10 cellular contexts compared by ENCODE assay signal in the genomic region with DNA sequence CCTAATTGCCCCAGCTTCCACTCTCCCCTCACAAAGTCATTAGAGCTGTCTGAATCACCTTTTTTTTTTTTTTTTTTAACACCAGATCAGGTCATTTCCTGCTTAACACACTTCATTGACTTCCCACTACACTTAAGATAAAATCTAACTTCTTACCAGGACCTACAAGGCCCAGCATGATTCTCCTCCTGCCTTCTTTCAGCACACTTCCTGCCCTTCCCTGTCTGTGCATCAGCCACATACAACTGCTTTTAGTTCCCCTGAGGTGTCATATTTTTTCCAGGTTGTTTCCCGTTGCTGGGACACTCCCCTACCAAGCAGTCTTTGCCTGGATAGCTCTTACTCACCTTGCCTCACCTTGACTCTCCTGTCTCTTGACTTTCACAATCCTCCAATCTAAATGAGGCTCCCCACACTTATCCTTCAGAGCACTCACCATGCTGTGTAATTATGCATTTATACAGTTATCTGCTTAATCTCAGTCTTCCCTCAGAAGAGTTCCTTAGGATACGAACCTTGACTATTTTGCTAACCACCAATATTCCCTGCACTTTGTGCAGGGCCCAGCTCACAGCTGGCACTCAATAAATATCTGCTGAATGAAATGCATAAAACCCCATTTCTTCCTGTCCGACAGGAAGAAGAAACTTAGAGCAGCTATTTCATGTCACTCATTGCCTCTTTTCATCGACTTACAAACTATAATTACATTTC.
DNase-seq lines count a peak whose midpoint lies in the region; ATAC-seq and TF ChIP-seq lines count a peak whose summit lies in the region.
"Had no signal": no experiment of that assay in that cellular context is flagged by ENCODE, and none has a peak within 500 bp of the region (broad histone marks: within the 10 kb centered on the region; RNA-seq: fewer than 3 reads in every experiment).

No MANE protein-coding gene starts in this region.

- TF ChIP-seq CTCF in Peyer's patch (IDR thresholded peaks at IDR 0.05) (no peak), hepatocyte (IDR thresholded peaks at IDR 0.05; ENCODE audit: poor library complexity) (no peak), thyroid gland (IDR thresholded peaks at IDR 0.05) (no peak)

- POLR2A ChIA-PET in activated CD4-positive, alpha-beta T cell treated with anti-CD3 and anti-CD28 coated beads for 36 hours (lab: Charles Lee) = no interaction called here

- peaks cover 9% of the 10 kb centered on the region for H3K27me3 Mint-ChIP-seq in activated CD4-positive, alpha-beta T cell treated with anti-CD3 and anti-CD28 coated beads for 36 hours
- H3K27me3 Mint-ChIP-seq in T-helper 2 cell treated with Interferon-gamma antibody and Interleukin-4, amounts not matched to agents 5 μg/mL and 100 μg/mL, for 36 hours (ENCODE audit: low read depth) = peaks cover 20% of the 10 kb centered on the region

- TF ChIP-seq POLR2A in Peyer's patch (IDR thresholded peaks at IDR 0.05) = no peak
- TF ChIP-seq POLR2A in thyroid gland (IDR thresholded peaks at IDR 0.05) = no peak

- H3K4me1 Mint-ChIP-seq in activated CD4-positive, alpha-beta T cell treated with anti-CD3 and anti-CD28 coated beads for 36 hours = peaks cover 4% of the 10 kb centered on the region
- peaks cover 4% of the 10 kb centered on the region for H3K4me1 Mint-ChIP-seq in T-helper 2 cell treated with Interferon-gamma antibody and Interleukin-4, amounts not matched to agents 5 μg/mL and 100 μg/mL, for 36 hours (ENCODE audit: low read depth)

- peak; percentile 20 for ATAC-seq in activated CD4-positive, alpha-beta T cell treated with anti-CD3 and anti-CD28 coated beads for 36 hours
- no peak for ATAC-seq in HG03469 (IDR thresholded peaks at IDR 0.05; ENCODE audit: unreplicated experiment)

- H3K27ac ChIP-seq in Peyer's patch (peak overlapping the region in 3 of 4 donors; percentile 3 to 74 (median 63)), hepatocyte (peak overlapping the region; percentile 68), thyroid gland (peak overlapping the region; percentile 51 to 84 (median 74))

- no peak overlapping the region for H3K27ac Mint-ChIP-seq in activated CD4-positive, alpha-beta T cell treated with anti-CD3 and anti-CD28 coated beads for 36 hours
- no peak overlapping the region for H3K27ac Mint-ChIP-seq in T-helper 2 cell treated with Interferon-gamma antibody and Interleukin-4, amounts not matched to agents 5 μg/mL and 100 μg/mL, for 36 hours
- H3K27ac Mint-ChIP-seq: activated T-cell treated with anti-CD3 and anti-CD28 coated beads, Interleukin-2, amount 50 U/mL, for 24 hours had no signal

- H3K4me2 ChIP-seq in hepatocyte = no peak overlapping the region

- no peak overlapping the region for H3K4me3 Mint-ChIP-seq in activated CD4-positive, alpha-beta T cell treated with anti-CD3 and anti-CD28 coated beads for 36 hours
- H3K4me3 Mint-ChIP-seq in T-helper 2 cell treated with Interferon-gamma antibody and Interleukin-4, amounts not matched to agents 5 μg/mL and 100 μg/mL, for 36 hours = no peak overlapping the region
- H3K4me3 Mint-ChIP-seq: activated T-cell treated with anti-CD3 and anti-CD28 coated beads, Interleukin-2, amount 50 U/mL, for 24 hours had no signal

- H3K36me3 Mint-ChIP-seq in activated CD4-positive, alpha-beta T cell treated with anti-CD3 and anti-CD28 coated beads for 36 hours (ENCODE audit: low read depth) = no peaks in the 10 kb centered on the region
- H3K36me3 Mint-ChIP-seq in T-helper 2 cell treated with Interferon-gamma antibody and Interleukin-4, amounts not matched to agents 5 μg/mL and 100 μg/mL, for 36 hours (ENCODE audit: low read depth) = no peaks in the 10 kb centered on the region

- H3K9me3 ChIP-seq in Peyer's patch = no peaks in the 10 kb centered on the region
- no peaks in the 10 kb centered on the region for H3K9me3 ChIP-seq in hepatocyte (ENCODE audit: low read depth)
- no peaks in the 10 kb centered on the region for H3K9me3 ChIP-seq in thyroid gland

- H3K36me3 ChIP-seq in Peyer's patch (no peaks in the 10 kb centered on the region), hepatocyte (replicated peaks; ENCODE audit: insufficient read depth, low read depth) (no peaks in the 10 kb centered on the region), thyroid gland (no peaks in the 10 kb centered on the region)

- no peak for DNase-seq in activated CD4-positive, alpha-beta T cell treated with anti-CD3 and anti-CD28 coated beads for 36 hours
- DNase-seq in activated CD4-positive, alpha-beta T cell treated with anti-CD3 and anti-CD28 coated beads for 1 hour = no peak
- DNase-seq in Peyer's patch (no peak), hepatocyte (ENCODE audit: low spot score) (peak; percentile 56), thyroid gland (peak; percentile 28 to 33)
- DNase-seq in T-helper 2 cell treated with Interferon-gamma antibody and Interleukin-4, amounts not matched to agents 5 μg/mL and 100 μg/mL, for 36 hours (ENCODE audit: low spot score) = no peak
- no peak for DNase-seq in activated CD8-positive, alpha-beta memory T cell treated with anti-CD3 and anti-CD28 coated beads, Interleukin-2, amount 50 U/mL, for 48 hours
- DNase-seq: stimulated activated naive CD4-positive, alpha-beta T cell had no signal

- H3K9me3 Mint-ChIP-seq in activated CD4-positive, alpha-beta T cell treated with anti-CD3 and anti-CD28 coated beads for 36 hours (ENCODE audit: low read depth) = no peaks in the 10 kb centered on the region
- no peaks in the 10 kb centered on the region for H3K9me3 Mint-ChIP-seq in T-helper 2 cell treated with Interferon-gamma antibody and Interleukin-4, amounts not matched to agents 5 μg/mL and 100 μg/mL, for 36 hours
- H3K9me3 Mint-ChIP-seq: activated T-cell treated with anti-CD3 and anti-CD28 coated beads, Interleukin-2, amount 50 U/mL, for 24 hours had no signal

- WGBS in hepatocyte (ENCODE audit: low lambda C conversion rate, missing lambda C conversion rate) = 48% methylated on average over 4 of the region's 4 CpGs
- 44 to 51% methylated on average over 4 of the region's 4 CpGs for WGBS in thyroid gland, 2 donors

- no peaks in the 10 kb centered on the region for H3K9me2 ChIP-seq in hepatocyte (replicated peaks; ENCODE audit: insufficient read depth)

- intact Hi-C loops in activated CD4-positive, alpha-beta T cell treated with anti-CD3 and anti-CD28 coated beads for 36 hours (cut with DNase I, micrococcal nuclease) = loop anchor here (5.0 kb wide), 2 partner anchors 127 to 143 kb away; no protein-coding TSS in a partner anchor
- intact Hi-C loops in thyroid gland (cut with DNase I) = no loop called here

- H3K4me1 ChIP-seq in Peyer's patch = peaks cover 0 to 29% (median 3%) of the 10 kb centered on the region in 4 donors
- H3K4me1 ChIP-seq in hepatocyte (ENCODE audit: insufficient read depth) = peaks cover 26% of the 10 kb centered on the region
- peaks cover 21 to 47% of the 10 kb centered on the region in 2 donors for H3K4me1 ChIP-seq in thyroid gland

- CTCF ChIA-PET in activated CD4-positive, alpha-beta T cell treated with anti-CD3 and anti-CD28 coated beads for 36 hours (lab: Charles Lee) = interaction anchor here (0.5 to 1.9 kb wide), 8 partner anchors 8 to 1770 kb away, joined by 3 to 7 read pairs (median 4); no protein-coding TSS in a partner anchor

- peaks cover 21% of the 10 kb centered on the region for H3K79me2 ChIP-seq in hepatocyte

- H4K20me1 ChIP-seq in hepatocyte (ENCODE audit: insufficient read depth, poor library complexity, severe bottlenecking) = no peaks in the 10 kb centered on the region

- H3K27me3 ChIP-seq in Peyer's patch (no peaks in the 10 kb centered on the region), hepatocyte (no peaks in the 10 kb centered on the region), thyroid gland (no peaks in the 10 kb centered on the region)

- no peak overlapping the region for H2AFZ ChIP-seq in hepatocyte

- no peak overlapping the region for H3K4me3 ChIP-seq in Peyer's patch
- H3K4me3 ChIP-seq in hepatocyte = no peak overlapping the region
- H3K4me3 ChIP-seq in thyroid gland (replicated peaks in 1 of 3) = no peak overlapping the region

Comparison
In these comparisons a context has a peak if more than half of its experiments do, and no peak if none do; other contexts are left out.
1. DNase-seq: peak in hepatocyte (single experiment) and thyroid gland (2 of 2); none in activated CD4-positive, alpha-beta T cell treated with anti-CD3 and anti-CD28 coated beads for 36 hours (single experiment), activated CD4-positive, alpha-beta T cell treated with anti-CD3 and anti-CD28 coated beads for 1 hour (single experiment), Peyer's patch (0 of 3), T-helper 2 cell treated with Interferon-gamma antibody and Interleukin-4, amounts not matched to agents 5 μg/mL and 100 μg/mL, for 36 hours (single experiment) and activated CD8-positive, alpha-beta memory T cell treated with anti-CD3 and anti-CD28 coated beads, Interleukin-2, amount 50 U/mL, for 48 hours (single experiment).
2. Peak in every context shown above with its lines, with median percentiles within 50 percentile points of each other: H3K27ac ChIP-seq.